8 cellular contexts compared by ENCODE assay signal in the genomic region with DNA sequence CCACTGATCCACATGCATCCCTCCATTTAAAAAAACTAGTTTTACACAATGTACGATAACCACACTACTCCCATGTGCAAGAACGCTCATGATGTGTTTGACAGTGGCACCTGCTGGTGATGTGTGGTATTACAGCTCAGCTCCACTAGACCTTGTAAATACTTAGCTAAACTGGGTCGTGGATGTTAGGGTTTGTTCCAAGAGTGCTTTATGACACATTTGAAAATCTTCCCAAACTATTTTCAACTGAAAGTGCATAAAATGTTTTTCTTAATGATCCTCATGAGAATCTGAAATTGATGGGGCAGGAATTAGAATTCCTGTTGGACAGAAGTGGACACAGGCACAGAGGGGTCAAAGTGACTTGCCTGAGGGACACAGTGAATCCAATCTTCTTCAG.
DNase-seq lines count a peak whose midpoint lies in the region; ATAC-seq and TF ChIP-seq lines count a peak whose summit lies in the region.

No MANE protein-coding gene starts in this region.

- H3K9ac ChIP-seq in mammary epithelial cell (ENCODE audit: insufficient read depth, low read length), result no peak overlapping the region
- no peak overlapping the region for H3K9ac ChIP-seq in mucosa of rectum (ENCODE audit: low read depth in 1 of 2, low read length in 2 of 2)

- H3K4me2 ChIP-seq in mammary epithelial cell (ENCODE audit: insufficient read depth, low read depth, low read length), result no peak overlapping the region

- H3K79me2 ChIP-seq in mammary epithelial cell (ENCODE audit: insufficient read depth, low read length), result no peaks in the 10 kb centered on the region

- H3K9me3 ChIP-seq in mammary epithelial cell (replicated peaks; ENCODE audit: insufficient read depth, low read length) (peaks cover 7% of the 10 kb centered on the region), mucosa of rectum (ENCODE audit: control insufficient read depth in 2 of 2, low read length in 2 of 2) (peaks cover 0 to 2% of the 10 kb centered on the region in 2 donors)

- WGBS in mammary epithelial cell (ENCODE audit: low coverage, missing lambda C conversion rate), result 61% methylated on average over 3 of the region's 3 CpGs

- intact Hi-C loops in mammary epithelial cell (cut with micrococcal nuclease), result loop anchor here (2.0 to 10.0 kb wide), 2 partner anchors 18 to 600 kb away; no protein-coding TSS in a partner anchor

- dilution Hi-C loops in mammary epithelial cell (cut with HindIII; ENCODE audit: low sequenced_read_pairs), result no loop called here

- H3K4me1 ChIP-seq in mammary epithelial cell (ENCODE audit: insufficient read depth, low read length), result peaks cover 8% of the 10 kb centered on the region
- peaks cover 4 to 7% of the 10 kb centered on the region in 2 donors for H3K4me1 ChIP-seq in mucosa of rectum (ENCODE audit: control insufficient read depth in 2 of 2, insufficient read depth in 2 of 2, low read length in 2 of 2)

- H2AFZ ChIP-seq in mammary epithelial cell (ENCODE audit: low read depth, low read length), result no peak overlapping the region

- DNase-seq in NCI-H2171 treated with DMSO at 0.1 percent for 48 hours (lab: John Stamatoyannopoulos, UW) (peak; percentile 27), NCI-H2171 (lab: John Stamatoyannopoulos, UW) (no peak), NCI-H1694 treated with DMSO at 0.1 percent for 48 hours (lab: John Stamatoyannopoulos, UW) (peak; percentile 22), mammary epithelial cell (peak; percentile 65), retina (no peak)

- ATAC-seq in HG03457 (IDR thresholded peaks at IDR 0.05; ENCODE audit: unreplicated experiment) (no peak), GM18867 (IDR thresholded peaks at IDR 0.05; ENCODE audit: unreplicated experiment) (no peak)

- peak; percentile 82 to 99 for TF ChIP-seq CTCF in mammary epithelial cell (conservative IDR thresholded peaks at IDR 0.05 in 1 of 2, IDR thresholded peaks at IDR 0.05 in 1 of 2; ENCODE audit: extremely low read depth in 1 of 2, insufficient read depth in 1 of 2, low read depth in 1 of 2, low read length in 2 of 2)

- H3K4me3 ChIP-seq in mammary epithelial cell (replicated peaks in 1 of 3; ENCODE audit: insufficient read depth in 1 of 3, low read depth in 2 of 3, low read length in 3 of 3) (no peak overlapping the region), mucosa of rectum (ENCODE audit: low read length in 2 of 2) (no peak overlapping the region)

- H3K36me3 ChIP-seq in mammary epithelial cell (ENCODE audit: insufficient read depth, low read length), result no peaks in the 10 kb centered on the region
- no peaks in the 10 kb centered on the region for H3K36me3 ChIP-seq in mucosa of rectum (ENCODE audit: control insufficient read depth in 2 of 2, insufficient read depth in 2 of 2, low read length in 2 of 2)

- H3K27ac ChIP-seq in mammary epithelial cell (ENCODE audit: insufficient read depth, low read depth, low read length) (peak overlapping the region; percentile 17), mucosa of rectum (ENCODE audit: low read depth in 2 of 2, low read length in 2 of 2) (peak overlapping the region; percentile 29 to 38)

- H4K20me1 ChIP-seq in mammary epithelial cell (ENCODE audit: insufficient read depth, low read length), result no peaks in the 10 kb centered on the region

- in situ Hi-C loops in mammary epithelial cell (cut with MboI; ENCODE audit: low sequenced_read_pairs in 2 of 2), result loop anchor here (5.0 to 25.0 kb wide), 4 partner anchors 80 to 720 kb away; a partner anchor contains a TSS

- no TSS peak for BruUV-seq in mammary epithelial cell (replicated peaks; lab: Mats Ljungman, UMichigan)

- H3K27me3 ChIP-seq in mammary epithelial cell (ENCODE audit: insufficient read depth, low read length) (no peaks in the 10 kb centered on the region), mucosa of rectum (ENCODE audit: control insufficient read depth in 2 of 2, insufficient read depth in 2 of 2, low read length in 2 of 2) (no peaks in the 10 kb centered on the region)

- CTCF ChIA-PET in mammary epithelial cell (lab: Charles Lee; ENCODE audit: low non-redundant PET), result interaction anchor here (0.7 kb wide), 1 partner anchor 246 kb away, joined by 6 read pairs; no protein-coding TSS in a partner anchor

Comparison
In these comparisons a context has a peak if more than half of its experiments do, and no peak if none do; other contexts are left out.
1. DNase-seq: peak in NCI-H2171 treated with DMSO at 0.1 percent for 48 hours (single experiment), NCI-H1694 treated with DMSO at 0.1 percent for 48 hours (single experiment) and mammary epithelial cell (single experiment); none in NCI-H2171 (single experiment) and retina (single experiment).